In the genomic region with DNA sequence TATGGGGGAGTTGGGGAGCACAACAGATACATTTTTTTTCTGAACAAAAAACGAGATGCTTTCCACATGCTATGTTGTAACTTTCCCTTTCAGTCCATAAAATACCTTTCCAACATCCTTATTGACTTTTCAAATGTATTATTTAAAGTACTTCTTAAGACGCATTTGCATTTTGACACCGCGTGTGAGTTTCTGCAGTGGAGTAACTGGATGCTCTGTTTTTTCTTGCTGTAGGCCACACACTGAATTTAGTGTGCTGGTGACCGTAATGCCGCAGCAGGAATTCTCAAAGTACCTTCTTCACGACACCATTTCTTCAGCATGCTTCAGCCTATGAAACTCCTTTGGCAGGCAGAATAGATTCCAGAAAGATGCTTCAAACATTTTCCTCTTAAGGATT, we compare ENCODE assay signal across 8 cellular contexts. TPM values are rescaled to one million over a fixed set of nuclear protein-coding genes. Genes with fewer than 3 reads are reported as not detected.
"Had no signal": no experiment of that assay in that cellular context is flagged by ENCODE, and none has a peak within 500 bp of the region (broad histone marks: within the 10 kb centered on the region; RNA-seq: fewer than 3 reads in every experiment).

No MANE protein-coding gene starts in this region.

- H3K4me2 ChIP-seq: KMS-11 had no signal

- ATAC-seq: K562 had no signal

- DNase-seq: IMR-90, KBM-7, KG1 had no signal

- H3K27ac ChIP-seq: HL-60, KMS-11 had no signal

- H3K9ac ChIP-seq: KMS-11 had no signal

- FAIRE-seq: HTR-8/SVneo, K562 had no signal

- H3K4me3 ChIP-seq: K562 had no signal

RNA-seq across cellular contexts. Expression of gene EPB41L4B, which starts 14.3 kb away (rescaled TPM):
- polyA plus RNA-seq: IgD-negative memory B cell had no signal
